Comparison of ENCODE assay signal across 28 cellular contexts in the genomic region with DNA sequence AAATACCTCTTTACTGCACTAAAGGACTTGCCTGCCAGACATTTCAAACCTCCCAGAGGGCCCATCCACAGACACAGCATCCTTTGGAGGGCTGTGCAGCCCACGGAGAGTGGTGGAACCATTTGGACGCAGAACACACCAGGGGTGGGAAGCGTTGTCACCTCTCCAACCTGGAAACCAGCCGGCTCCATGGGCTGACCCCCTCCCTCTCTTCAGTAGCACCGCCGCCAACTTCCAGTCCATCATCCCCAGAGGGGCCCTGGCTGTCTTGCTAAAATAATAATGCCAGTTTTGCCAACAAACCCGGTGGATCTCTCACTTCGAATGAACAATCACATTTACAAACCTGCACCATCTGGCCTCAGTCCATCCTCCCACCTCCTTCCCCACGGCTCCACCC.
"Had no signal": no experiment of that assay in that cellular context is flagged by ENCODE, and none has a peak within 500 bp of the region (broad histone marks: within the 10 kb centered on the region; RNA-seq: fewer than 3 reads in every experiment).

No MANE protein-coding gene starts in this region.

- ATAC-seq: heart left ventricle; mucosa of descending colon; naive thymus-derived CD8-positive, alpha-beta T cell; right lobe of liver; stimulated activated memory B cell treated with anti-CD40 and anti-IgM and Interleukin-4, amounts not matched to agents 10 μg/mL and 1 μg/mL and 100 μg/mL, for 72 hours; stimulated activated naive CD8-positive, alpha-beta T cell treated with anti-CD3 and anti-CD28 coated beads, Interleukin-15, amount 100 ng/mL, for 72 hours had no signal

- H3K4me1 ChIP-seq: heart left ventricle, left ventricle myocardium inferior, right atrium auricular region, right lobe of liver, tibial nerve, upper lobe of left lung had no signal

- H3K4me1 Mint-ChIP-seq: immature natural killer cell; neural crest cell; stimulated activated memory B cell treated with anti-CD40 and anti-IgM and Interleukin-4, amounts not matched to agents 10 μg/mL and 1 μg/mL and 100 μg/mL, for 72 hours had no signal

- H3K4me3 ChIP-seq: heart left ventricle, left ventricle myocardium inferior, lung, mucosa of descending colon, ovary, right atrium auricular region, right lobe of liver, smooth muscle cell, tibial nerve, upper lobe of left lung had no signal

- H3K27me3 ChIP-seq: heart left ventricle, neutrophil, ovary, right atrium auricular region, right lobe of liver, tibial nerve, upper lobe of left lung had no signal

- H3K27ac Mint-ChIP-seq: immature natural killer cell; naive thymus-derived CD8-positive, alpha-beta T cell; nephron; progenitor cell of endocrine pancreas; stimulated activated memory B cell treated with anti-CD40 and anti-IgM and Interleukin-4, amounts not matched to agents 10 μg/mL and 1 μg/mL and 100 μg/mL, for 72 hours; stimulated activated naive CD8-positive, alpha-beta T cell treated with anti-CD3 and anti-CD28 coated beads, Interleukin-15, amount 100 ng/mL, for 72 hours had no signal

- H3K4me3 Mint-ChIP-seq: immature natural killer cell; naive thymus-derived CD8-positive, alpha-beta T cell; nephron; neural crest cell; stimulated activated memory B cell treated with anti-CD40 and anti-IgM and Interleukin-4, amounts not matched to agents 10 μg/mL and 1 μg/mL and 100 μg/mL, for 72 hours; stimulated activated naive CD8-positive, alpha-beta T cell treated with anti-CD3 and anti-CD28 coated beads, Interleukin-15, amount 100 ng/mL, for 72 hours had no signal

- DNase-seq: heart left ventricle; hypothalamus; immature natural killer cell; kidney; left ventricle myocardium inferior; midbrain; mucosa of descending colon; naive thymus-derived CD8-positive, alpha-beta T cell; occipital lobe; ovary; right lobe of liver; stimulated activated CD4-positive, alpha-beta T cell treated with anti-CD3 and anti-CD28 coated beads, Interleukin-1b, Interleukin-23, amount 100 ng/mL, for 48 hours; stimulated activated CD4-positive, alpha-beta T cell treated with anti-CD3 and anti-CD28 coated beads, Interleukin-2, amount 100 ng/mL, for 48 hours; stimulated activated CD4-positive, alpha-beta T cell treated with anti-CD3 and anti-CD28 coated beads, Interleukin-4, amount 100 ng/mL, for 4 hours; stimulated activated CD8-positive, alpha-beta memory T cell treated with anti-CD3 and anti-CD28 coated beads, Interleukin-4, amount 100 ng/mL, for 48 hours; stimulated activated naive CD4-positive, alpha-beta T cell treated with Interleukin-2 at 50 U/mL for 16 hours; stimulated activated naive CD8-positive, alpha-beta T cell treated with anti-CD3 and anti-CD28 coated beads, Interleukin-15, amount 100 ng/mL, for 72 hours; substantia nigra; upper lobe of left lung had no signal

- H3K27me3 Mint-ChIP-seq: stimulated activated naive CD8-positive, alpha-beta T cell treated with anti-CD3 and anti-CD28 coated beads, Interleukin-15, amount 100 ng/mL, for 72 hours had no signal

- H3K9me3 ChIP-seq: heart left ventricle, left ventricle myocardium inferior, mucosa of descending colon, neutrophil, ovary, right atrium auricular region, right lobe of liver, tibial nerve, upper lobe of left lung had no signal

- H3K27ac ChIP-seq: heart left ventricle, left ventricle myocardium inferior, neutrophil, ovary, right atrium auricular region, right lobe of liver, tibial nerve, upper lobe of left lung had no signal

- H3K4me2 ChIP-seq: smooth muscle cell had no signal

- H3K36me3 ChIP-seq: heart left ventricle, left ventricle myocardium inferior, neutrophil, ovary, right atrium auricular region, right lobe of liver, tibial nerve, upper lobe of left lung had no signal

- H3K9me3 Mint-ChIP-seq: naive thymus-derived CD8-positive, alpha-beta T cell; neural crest cell; stimulated activated memory B cell treated with anti-CD40 and anti-IgM and Interleukin-4, amounts not matched to agents 10 μg/mL and 1 μg/mL and 100 μg/mL, for 72 hours; stimulated activated naive CD8-positive, alpha-beta T cell treated with anti-CD3 and anti-CD28 coated beads, Interleukin-15, amount 100 ng/mL, for 72 hours had no signal

- H3K36me3 Mint-ChIP-seq: immature natural killer cell; naive thymus-derived CD8-positive, alpha-beta T cell; stimulated activated memory B cell treated with anti-CD40 and anti-IgM and Interleukin-4, amounts not matched to agents 10 μg/mL and 1 μg/mL and 100 μg/mL, for 72 hours had no signal
